Comparison of ENCODE assay signal across 29 cellular contexts in genomic region chr7:155734445-155734809, GRCh38.
DNase-seq lines count a peak whose midpoint lies in the region; ATAC-seq, FAIRE-seq and TF ChIP-seq lines count a peak whose summit lies in the region.
"Had no signal": no experiment of that assay in that cellular context is flagged by ENCODE, and none has a peak within 500 bp of the region (broad histone marks: within the 10 kb centered on the region; RNA-seq: fewer than 3 reads in every experiment).

No MANE protein-coding gene starts in this region.

- H3K9me3 ChIP-seq in mammary epithelial cell (replicated peaks; ENCODE audit: insufficient read depth, low read length), result no peaks in the 10 kb centered on the region
- no peaks in the 10 kb centered on the region for H3K9me3 ChIP-seq in breast epithelium
- no peaks in the 10 kb centered on the region for H3K9me3 ChIP-seq in KOPT-K1 (ENCODE audit: insufficient read depth, low read length, poor library complexity, severe bottlenecking)
- H3K9me3 ChIP-seq in HepG2 (ENCODE audit: low read length), result no peaks in the 10 kb centered on the region
- H3K9me3 ChIP-seq: ascending aorta, esophagus muscularis mucosa, gastrocnemius medialis, pancreas, SK-N-SH, upper lobe of left lung had no signal

- no peak for TF ChIP-seq CTCF in mammary epithelial cell (conservative IDR thresholded peaks at IDR 0.05 in 1 of 2, IDR thresholded peaks at IDR 0.05 in 1 of 2; ENCODE audit: extremely low read depth in 1 of 2, insufficient read depth in 1 of 2, low read depth in 1 of 2, low read length in 2 of 2)
- TF ChIP-seq CTCF in breast epithelium (IDR thresholded peaks at IDR 0.05), result no peak
- no peak for TF ChIP-seq CTCF in HepG2 (CRISPR knock-in tag; IDR thresholded peaks at IDR 0.05)

- intact Hi-C loops in mammary epithelial cell (cut with micrococcal nuclease) (no loop called here), breast epithelium (cut with DNase I; ENCODE audit: low total_unique reads) (no loop called here), HepG2 (cut with micrococcal nuclease; ENCODE audit: unreplicated experiment) (loop anchor here (10.0 kb wide), 1 partner anchor 320 kb away; no protein-coding TSS in a partner anchor)

- H3K36me3 ChIP-seq in mammary epithelial cell (ENCODE audit: insufficient read depth, low read length) (peaks cover 19% of the 10 kb centered on the region), breast epithelium (no peaks in the 10 kb centered on the region), KOPT-K1 (ENCODE audit: insufficient read depth, low read length) (peaks cover 79% of the 10 kb centered on the region), HepG2 (replicated peaks in 1 of 2; ENCODE audit: control insufficient read depth in 1 of 2, insufficient read depth in 2 of 2, low read length in 2 of 2) (peaks cover 25 to 71% of the 10 kb centered on the region in 2 experiments)

- no peak overlapping the region for H3K9ac ChIP-seq in mammary epithelial cell (ENCODE audit: insufficient read depth, low read length)
- H3K9ac ChIP-seq in HepG2 (ENCODE audit: insufficient read depth, low read depth, low read length), result no peak overlapping the region
- H3K9ac ChIP-seq: SK-N-SH had no signal

- peak overlapping the region; percentile 58 for H3K4me3 Mint-ChIP-seq in activated naive CD8-positive, alpha-beta T cell treated with anti-CD3 and anti-CD28 coated beads, Interleukin-2, amount 10 ng/mL, durations not matched to agents 7 days and 5 days
- no peak overlapping the region for H3K4me3 Mint-ChIP-seq in stimulated activated memory B cell treated with anti-CD40 and anti-IgM and Interleukin-4, amounts not matched to agents 10 μg/mL and 1 μg/mL and 100 μg/mL, for 72 hours
- H3K4me3 Mint-ChIP-seq: dendritic cell treated with granulocyte-macrophage colony-stimulating factor and Interleukin-4, amounts not matched to agents 40 ng/mL and 50 ng/mL, for 4 days; endodermal cell; neural crest cell had no signal

- H2AFZ ChIP-seq in mammary epithelial cell (ENCODE audit: low read depth, low read length) (no peak overlapping the region), HepG2 (ENCODE audit: low read length) (no peak overlapping the region)
- H2AFZ ChIP-seq: hepatocyte had no signal

- no peaks in the 10 kb centered on the region for H3K27me3 Mint-ChIP-seq in activated naive CD8-positive, alpha-beta T cell treated with anti-CD3 and anti-CD28 coated beads, Interleukin-2, amount 10 ng/mL, durations not matched to agents 7 days and 5 days
- H3K27me3 Mint-ChIP-seq in stimulated activated memory B cell treated with anti-CD40 and anti-IgM and Interleukin-4, amounts not matched to agents 10 μg/mL and 1 μg/mL and 100 μg/mL, for 72 hours, result no peaks in the 10 kb centered on the region
- H3K27me3 Mint-ChIP-seq: dendritic cell treated with granulocyte-macrophage colony-stimulating factor and Interleukin-4, amounts not matched to agents 40 ng/mL and 50 ng/mL, for 4 days had no signal

- H4K20me1 ChIP-seq in mammary epithelial cell (ENCODE audit: insufficient read depth, low read length) (no peaks in the 10 kb centered on the region), HepG2 (ENCODE audit: insufficient read depth, low read length) (peaks cover 10% of the 10 kb centered on the region)

- dilution Hi-C loops in mammary epithelial cell (cut with HindIII; ENCODE audit: low sequenced_read_pairs), result no loop called here

- no peak for TF ChIP-seq POLR2A in breast epithelium (IDR thresholded peaks at IDR 0.05)
- no peak for TF ChIP-seq POLR2A in HepG2 (IDR thresholded peaks at IDR 0.05; ENCODE audit: insufficient read depth in 1 of 2, low read depth in 2 of 2, low read length in 2 of 2)

- H3K4me2 ChIP-seq in mammary epithelial cell (ENCODE audit: insufficient read depth, low read depth, low read length), result peak overlapping the region; percentile 54
- no peak overlapping the region for H3K4me2 ChIP-seq in HepG2 (ENCODE audit: low read depth, low read length)
- H3K4me2 ChIP-seq: hepatocyte, SK-N-SH had no signal

- no TSS peak for BruUV-seq in mammary epithelial cell (replicated peaks; lab: Mats Ljungman, UMichigan)
- no TSS peak for BruUV-seq in HepG2 (replicated peaks; lab: Mats Ljungman, UMichigan)

- CTCF ChIA-PET in mammary epithelial cell (lab: Charles Lee; ENCODE audit: low non-redundant PET) (no interaction called here), HepG2 (lab: Yijun Ruan, JAX; ENCODE audit: low intra/inter-chr PET ratio, low total read pairs) (no interaction called here)

- H3K27me3 ChIP-seq in mammary epithelial cell (ENCODE audit: insufficient read depth, low read length) (no peaks in the 10 kb centered on the region), breast epithelium (no peaks in the 10 kb centered on the region), HepG2 (ENCODE audit: control insufficient read depth in 1 of 2, insufficient read depth in 2 of 2, low read length in 2 of 2) (no peaks in the 10 kb centered on the region)
- H3K27me3 ChIP-seq: ascending aorta, esophagus muscularis mucosa, gastrocnemius medialis, hepatocyte, pancreas, upper lobe of left lung had no signal

- H3K27ac ChIP-seq in mammary epithelial cell (ENCODE audit: insufficient read depth, low read depth, low read length) (no peak overlapping the region), breast epithelium (no peak overlapping the region), KOPT-K1 (ENCODE audit: low read depth, low read length, poor library complexity, severe bottlenecking) (peak overlapping the region; percentile 32), HepG2 (ENCODE audit: extremely low read length, insufficient read depth, low read length) (no peak overlapping the region)
- H3K27ac ChIP-seq: ascending aorta, esophagus muscularis mucosa, hepatocyte, pancreas, upper lobe of left lung, WERI-Rb-1 had no signal

- TF ChIP-seq EP300 in HepG2 (IDR thresholded peaks at IDR 0.05; ENCODE audit: low read depth in 2 of 2, low read length in 2 of 2) (no peak), HepG2 (CRISPR knock-in tag; IDR thresholded peaks at IDR 0.05; ENCODE audit: borderline replicate concordance) (no peak)

- peaks cover 23% of the 10 kb centered on the region for H3K36me3 Mint-ChIP-seq in activated naive CD8-positive, alpha-beta T cell treated with anti-CD3 and anti-CD28 coated beads, Interleukin-2, amount 10 ng/mL, durations not matched to agents 7 days and 5 days
- peaks cover 39% of the 10 kb centered on the region for H3K36me3 Mint-ChIP-seq in stimulated activated memory B cell treated with anti-CD40 and anti-IgM and Interleukin-4, amounts not matched to agents 10 μg/mL and 1 μg/mL and 100 μg/mL, for 72 hours

- H3K79me2 ChIP-seq in mammary epithelial cell (ENCODE audit: insufficient read depth, low read length) (peaks cover 27% of the 10 kb centered on the region), HepG2 (ENCODE audit: insufficient read depth, low read length) (peaks cover 16% of the 10 kb centered on the region)

- ATAC-seq in activated naive CD8-positive, alpha-beta T cell treated with anti-CD3 and anti-CD28 coated beads, Interleukin-2, amount 10 ng/mL, durations not matched to agents 7 days and 5 days (ENCODE audit: low read depth), result no peak
- no peak for ATAC-seq in stimulated activated memory B cell treated with anti-CD40 and anti-IgM and Interleukin-4, amounts not matched to agents 10 μg/mL and 1 μg/mL and 100 μg/mL, for 72 hours
- ATAC-seq in HepG2, result no peak
- ATAC-seq: gastrocnemius medialis, PC-3 had no signal

- H3K4me3 ChIP-seq in mammary epithelial cell (replicated peaks in 1 of 3; ENCODE audit: insufficient read depth in 1 of 3, low read depth in 2 of 3, low read length in 3 of 3), result no peak overlapping the region
- H3K4me3 ChIP-seq in breast epithelium, result no peak overlapping the region
- H3K4me3 ChIP-seq in HepG2 (replicated peaks in 1 of 3; ENCODE audit: insufficient read depth in 1 of 3, low read depth in 2 of 3, low read length in 3 of 3), result no peak overlapping the region
- H3K4me3 ChIP-seq: ascending aorta, esophagus muscularis mucosa, gastrocnemius medialis, hepatocyte, lung, pancreas, skin epidermis, upper lobe of left lung had no signal

- H3K9me3 Mint-ChIP-seq in activated naive CD8-positive, alpha-beta T cell treated with anti-CD3 and anti-CD28 coated beads, Interleukin-2, amount 10 ng/mL, durations not matched to agents 7 days and 5 days, result no peaks in the 10 kb centered on the region
- H3K9me3 Mint-ChIP-seq in stimulated activated memory B cell treated with anti-CD40 and anti-IgM and Interleukin-4, amounts not matched to agents 10 μg/mL and 1 μg/mL and 100 μg/mL, for 72 hours, result no peaks in the 10 kb centered on the region
- H3K9me3 Mint-ChIP-seq: dendritic cell treated with granulocyte-macrophage colony-stimulating factor and Interleukin-4, amounts not matched to agents 40 ng/mL and 50 ng/mL, for 4 days; endodermal cell; neural crest cell had no signal

- no peak for FAIRE-seq in HepG2 (lab: Jason Lieb, UNC)
- FAIRE-seq: GM12891, pancreas had no signal

- in situ Hi-C loops in mammary epithelial cell (cut with MboI; ENCODE audit: low sequenced_read_pairs in 2 of 2) (loop anchor here (10.0 kb wide), 1 partner anchor 140 kb away; no protein-coding TSS in a partner anchor), HepG2 (cut with HindIII; ENCODE audit: extremely low pct_ligation_motif_present, low pct_unique_long_range_greater_than_20kb) (no loop called here)

- no peak overlapping the region for H3K27ac Mint-ChIP-seq in activated naive CD8-positive, alpha-beta T cell treated with anti-CD3 and anti-CD28 coated beads, Interleukin-2, amount 10 ng/mL, durations not matched to agents 7 days and 5 days
- H3K27ac Mint-ChIP-seq in stimulated activated memory B cell treated with anti-CD40 and anti-IgM and Interleukin-4, amounts not matched to agents 10 μg/mL and 1 μg/mL and 100 μg/mL, for 72 hours, result peak overlapping the region; percentile 74
- H3K27ac Mint-ChIP-seq: dendritic cell treated with granulocyte-macrophage colony-stimulating factor and Interleukin-4, amounts not matched to agents 40 ng/mL and 50 ng/mL, for 4 days; endodermal cell had no signal

- peaks cover 40% of the 10 kb centered on the region for H3K4me1 Mint-ChIP-seq in activated naive CD8-positive, alpha-beta T cell treated with anti-CD3 and anti-CD28 coated beads, Interleukin-2, amount 10 ng/mL, durations not matched to agents 7 days and 5 days
- peaks cover 62% of the 10 kb centered on the region for H3K4me1 Mint-ChIP-seq in stimulated activated memory B cell treated with anti-CD40 and anti-IgM and Interleukin-4, amounts not matched to agents 10 μg/mL and 1 μg/mL and 100 μg/mL, for 72 hours
- H3K4me1 Mint-ChIP-seq: neural crest cell had no signal

- DNase-seq in mammary epithelial cell (peak; percentile 19), breast epithelium (ENCODE audit: low spot score in 2 of 2) (no peak), HepG2 (ENCODE audit: low spot score) (no peak), NCI-H82 (lab: John Stamatoyannopoulos, UW) (no peak)
- DNase-seq in activated naive CD8-positive, alpha-beta T cell treated with anti-CD3 and anti-CD28 coated beads, Interleukin-2, amount 10 ng/mL, durations not matched to agents 7 days and 5 days, result no peak
- DNase-seq: activated naive CD4-positive, alpha-beta T cell treated with Interleukin-2 at 50 U/mL for 16 hours; central memory CD4-positive, alpha-beta T cell; DMS 273 treated with DMSO at 0.1 percent for 48 hours; endodermal cell; gastrocnemius medialis; MV-4-11; NCI-H146; NCI-H524; pancreas; PC-3; retina; SK-N-SH; upper lobe of left lung; WERI-Rb-1 had no signal

- POLR2A ChIA-PET in activated naive CD8-positive, alpha-beta T cell treated with anti-CD3 and anti-CD28 coated beads, Interleukin-2, amount 10 ng/mL, durations not matched to agents 7 days and 5 days (lab: Charles Lee), result interaction anchor here (1.9 kb wide), 1 partner anchor 90 kb away, joined by 6 read pairs; the partner anchor contains the start of gene RBM33
- POLR2A ChIA-PET in HepG2 (lab: Yijun Ruan, JAX), result no interaction called here

- 17% methylated on average over 3 of the region's 3 CpGs for WGBS in mammary epithelial cell (ENCODE audit: low coverage, missing lambda C conversion rate)
- 98% methylated on average over 3 of the region's 3 CpGs for WGBS in HepG2 (ENCODE audit: low lambda C conversion rate)

- TF ChIP-seq RAD21 in HepG2 (CRISPR knock-in tag; IDR thresholded peaks at IDR 0.05), result no peak

- H3K4me1 ChIP-seq in mammary epithelial cell (ENCODE audit: insufficient read depth, low read length) (peaks cover 39% of the 10 kb centered on the region), breast epithelium (no peaks in the 10 kb centered on the region), HepG2 (ENCODE audit: insufficient read depth, low read length) (no peaks in the 10 kb centered on the region)
- H3K4me1 ChIP-seq: ascending aorta had no signal
